24 cellular contexts compared by ENCODE assay signal in genomic region chr3:97896547-97896946, GRCh38.
DNase-seq lines count a peak whose midpoint lies in the region; ATAC-seq and TF ChIP-seq lines count a peak whose summit lies in the region.
"Had no signal": no experiment of that assay in that cellular context is flagged by ENCODE, and none has a peak within 500 bp of the region (broad histone marks: within the 10 kb centered on the region; RNA-seq: fewer than 3 reads in every experiment).

No MANE protein-coding gene starts in this region.

- H3K4me3 Mint-ChIP-seq in GM23338, result 0 out of 3 replicates have a peak overlapping the region, but pooled peaks have one; percentile 4
- H3K4me3 Mint-ChIP-seq: CD8-positive, alpha-beta memory T cell; HFFc6; memory B cell had no signal

- H3K9me3 Mint-ChIP-seq in GM23338, result no peaks in the 10 kb centered on the region
- H3K9me3 Mint-ChIP-seq: HFFc6, memory B cell had no signal

- H3K27me3 Mint-ChIP-seq in GM23338 (ENCODE audit: insufficient read depth, low read depth, poor library complexity), result no peaks in the 10 kb centered on the region
- H3K27me3 Mint-ChIP-seq: CD8-positive, alpha-beta memory T cell; memory B cell had no signal

- H3K36me3 ChIP-seq in GM23338 (ENCODE audit: insufficient read depth) (no peaks in the 10 kb centered on the region), Panc1 (ENCODE audit: control insufficient read depth, insufficient read depth, low read length) (no peaks in the 10 kb centered on the region; the same call in 1 of the 2 replicates)

- H3K36me3 Mint-ChIP-seq in GM23338 (ENCODE audit: low read depth), result no peaks in the 10 kb centered on the region
- H3K36me3 Mint-ChIP-seq: memory B cell had no signal

- 0 out of 2 replicates have a peak overlapping the region, but pooled peaks have one; percentile 5 for H3K4me3 ChIP-seq in GM23338
- no peak overlapping the region for H3K4me3 ChIP-seq in Panc1 (ENCODE audit: low read depth in 2 of 2, low read length in 2 of 2)
- H3K4me3 ChIP-seq in epithelial cell of proximal tubule (ENCODE audit: low read depth, low read length), result no peak overlapping the region
- H3K4me3 ChIP-seq: PC-9, tibial nerve had no signal

- H3K9me2 ChIP-seq in GM23338 (ENCODE audit: insufficient read depth), result no peaks in the 10 kb centered on the region

- H3K79me2 ChIP-seq in GM23338 (replicated peaks; ENCODE audit: insufficient read depth), result no peaks in the 10 kb centered on the region

- H3K4me1 Mint-ChIP-seq in GM23338, result peaks cover 30% of the 10 kb centered on the region; the same call in 2 of the 3 replicates

- peak in 1 of 2 experiments; percentile 33; a peak in 3 of 4 replicates for TF ChIP-seq CTCF in GM23338 (conservative IDR thresholded peaks at IDR 0.05; ENCODE audit: low read depth in 2 of 2)
- TF ChIP-seq CTCF in Panc1 (IDR thresholded peaks at IDR 0.05), result peak; percentile 33
- peak; percentile 16 for TF ChIP-seq CTCF in epithelial cell of proximal tubule (conservative IDR thresholded peaks at IDR 0.05; ENCODE audit: low read depth, low read length)

- H4K20me1 ChIP-seq in GM23338 (replicated peaks; ENCODE audit: insufficient read depth), result no peaks in the 10 kb centered on the region

- BruUV-seq in Panc1 (replicated peaks; lab: Mats Ljungman, UMichigan), result no TSS peak

- H3K27me3 ChIP-seq in GM23338 (ENCODE audit: insufficient read depth), result no peaks in the 10 kb centered on the region
- no peaks in the 10 kb centered on the region for H3K27me3 ChIP-seq in Panc1 (ENCODE audit: control insufficient read depth, insufficient read depth, low read length)
- H3K27me3 ChIP-seq: tibial nerve had no signal

- CTCF ChIA-PET in Panc1 (lab: Charles Lee), result no interaction called here

- H3K4me1 ChIP-seq in GM23338 (ENCODE audit: insufficient read depth) (peaks cover 23% of the 10 kb centered on the region), Panc1 (ENCODE audit: control insufficient read depth, insufficient read depth, low read length) (no peaks in the 10 kb centered on the region)

- H3K27ac Mint-ChIP-seq in GM23338, result peak overlapping the region; percentile 4; the same call in 1 of the 2 replicates
- H3K27ac Mint-ChIP-seq: CD8-positive, alpha-beta memory T cell; HFFc6; memory B cell had no signal

- H2AFZ ChIP-seq in GM23338, result no peak overlapping the region
- H2AFZ ChIP-seq: PC-9 had no signal

- no peak overlapping the region for H3K27ac ChIP-seq in GM23338 (ENCODE audit: low read depth)
- H3K27ac ChIP-seq in Panc1 (ENCODE audit: low read length), result no peak overlapping the region
- H3K27ac ChIP-seq: 22Rv1, PC-9, tibial nerve had no signal

- H3K9me3 ChIP-seq in Panc1 (ENCODE audit: control insufficient read depth, insufficient read depth, low read depth, low read length), result no peaks in the 10 kb centered on the region
- H3K9me3 ChIP-seq: tibial nerve had no signal

- in situ Hi-C loops in Panc1 (cut with HindIII; ENCODE audit: low pct_unique_long_range_greater_than_20kb, low sequenced_read_pairs), result no loop called here

- peak overlapping the region; percentile 33 for H3K4me2 ChIP-seq in GM23338
- H3K4me2 ChIP-seq: PC-9 had no signal

- intact Hi-C loops in Panc1 (cut with micrococcal nuclease; ENCODE audit: unreplicated experiment), result no loop called here

- POLR2A ChIA-PET in Panc1 (lab: Charles Lee), result no interaction called here

- DNase-seq in DMS 273 (lab: John Stamatoyannopoulos, UW; ENCODE audit: unreplicated experiment), result peak; percentile 23
- no peak for DNase-seq in DMS 273 treated with DMSO at 0.1 percent for 48 hours (lab: John Stamatoyannopoulos, UW)
- DNase-seq in GM23338 (ENCODE audit: low spot score), result peak; percentile 10
- DNase-seq in Panc1 (ENCODE audit: low read depth, low spot score), result no peak
- no peak for DNase-seq in epithelial cell of proximal tubule (ENCODE audit: low read depth)
- no peak for DNase-seq in A172 (ENCODE audit: low spot score)
- no peak for DNase-seq in DMS79 treated with DMSO at 0.1 percent for 48 hours (lab: John Stamatoyannopoulos, UW)
- DNase-seq: activated gamma-delta T cell; CD8-positive, alpha-beta memory T cell; DMS79; effector CD4-positive, alpha-beta T cell; foreskin fibroblast; HFFc6; IMR-90; left cardiac atrium; NCI-H1417 treated with DMSO at 0.1 percent for 48 hours; NCI-H2171 treated with DMSO at 0.1 percent for 48 hours; nucleus accumbens; PC-9; stimulated activated CD8-positive, alpha-beta memory T cell treated with anti-CD3 and anti-CD28 coated beads, Interleukin-4, amount 100 ng/mL, for 48 hours had no signal

- no peaks in the 10 kb centered on the region for H3F3A ChIP-seq in GM23338 (replicated peaks; ENCODE audit: low read depth)

- ATAC-seq in GM23338, result peak; percentile 70
- ATAC-seq in Panc1, result no peak
- no peak for ATAC-seq in GM18502 (IDR thresholded peaks at IDR 0.05; ENCODE audit: poor library complexity, unreplicated experiment)
- ATAC-seq: left cardiac atrium had no signal

TF ChIP-seq in GM23338, 12 proteins besides CTCF, POLR2A, EP300 and RAD21 (continues in another document):
- TF ChIP-seq EZH2 (IDR thresholded peaks at IDR 0.05; ENCODE audit: low read depth, unreplicated experiment) (no peak), EZH2phosphoT487 (IDR thresholded peaks at IDR 0.05; ENCODE audit: unreplicated experiment) (no peak), JUNB (IDR thresholded peaks at IDR 0.05; ENCODE audit: unreplicated experiment) (no peak), ZNF331 (CRISPR knock-in tag; IDR thresholded peaks at IDR 0.05; ENCODE audit: low read depth) (no peak), POLR2AphosphoS5 (IDR thresholded peaks at IDR 0.05; ENCODE audit: low read depth) (no peak), STAT1 (IDR thresholded peaks at IDR 0.05; ENCODE audit: unreplicated experiment) (no peak), REST (IDR thresholded peaks at IDR 0.05; ENCODE audit: unreplicated experiment) (no peak), NANOG (IDR thresholded peaks at IDR 0.05; ENCODE audit: borderline replicate concordance) (no peak), CREB1 (CRISPR knock-in tag; IDR thresholded peaks at IDR 0.05; ENCODE audit: low read depth) (no peak)
- TF ChIP-seq, protein P1, sequence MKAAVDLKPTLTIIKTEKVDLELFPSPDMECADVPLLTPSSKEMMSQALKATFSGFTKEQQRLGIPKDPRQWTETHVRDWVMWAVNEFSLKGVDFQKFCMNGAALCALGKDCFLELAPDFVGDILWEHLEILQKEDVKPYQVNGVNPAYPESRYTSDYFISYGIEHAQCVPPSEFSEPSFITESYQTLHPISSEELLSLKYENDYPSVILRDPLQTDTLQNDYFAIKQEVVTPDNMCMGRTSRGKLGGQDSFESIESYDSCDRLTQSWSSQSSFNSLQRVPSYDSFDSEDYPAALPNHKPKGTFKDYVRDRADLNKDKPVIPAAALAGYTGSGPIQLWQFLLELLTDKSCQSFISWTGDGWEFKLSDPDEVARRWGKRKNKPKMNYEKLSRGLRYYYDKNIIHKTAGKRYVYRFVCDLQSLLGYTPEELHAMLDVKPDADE (IDR thresholded peaks at IDR 0.05), result no peak

Comparison
In these comparisons a context has a peak if more than half of its experiments do, and no peak if none do; other contexts are left out.
1. DNase-seq: peak in DMS 273 (single experiment) and GM23338 (single experiment); none in DMS 273 treated with DMSO at 0.1 percent for 48 hours (single experiment), Panc1 (single experiment), epithelial cell of proximal tubule (single experiment), A172 (single experiment) and DMS79 treated with DMSO at 0.1 percent for 48 hours (single experiment).